10 cellular contexts compared by ENCODE assay signal in the genomic region with DNA sequence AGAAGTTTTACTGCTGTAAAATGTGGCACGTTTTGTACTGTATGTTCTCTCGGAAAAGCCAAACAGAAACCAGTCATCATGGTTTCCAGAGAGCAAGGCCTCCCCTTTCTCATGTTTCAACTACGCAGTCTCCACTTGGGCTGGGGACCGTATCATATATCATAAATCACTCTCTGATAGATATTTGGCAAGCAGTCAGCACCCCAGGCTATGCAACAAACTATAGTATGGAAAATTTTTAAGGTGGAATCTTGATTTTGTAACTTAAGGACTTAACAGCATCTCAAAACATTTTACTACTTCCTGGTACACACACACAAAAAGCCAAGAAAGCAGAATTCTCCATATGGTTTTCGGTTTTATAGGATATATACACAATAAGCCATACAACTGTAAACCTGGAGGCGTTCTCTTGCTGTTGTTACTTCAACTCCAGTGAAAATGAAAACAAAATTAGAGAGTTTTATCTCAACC.
DNase-seq lines count a peak whose midpoint lies in the region; ATAC-seq, FAIRE-seq and TF ChIP-seq lines count a peak whose summit lies in the region.
"Had no signal": no experiment of that assay in that cellular context is flagged by ENCODE, and none has a peak within 500 bp of the region (broad histone marks: within the 10 kb centered on the region; RNA-seq: fewer than 3 reads in every experiment).

No MANE protein-coding gene starts in this region.

- CTCF ChIA-PET in MCF 10A (lab: Yijun Ruan, JAX) (no interaction called here), mammary epithelial cell (lab: Charles Lee; ENCODE audit: low non-redundant PET) (interaction anchor here (0.5 kb wide), 1 partner anchor 171 kb away, joined by 8 read pairs; no protein-coding TSS in a partner anchor)

- H3K4me1 Mint-ChIP-seq in MCF 10A (ENCODE audit: insufficient read depth, unreplicated experiment) = peaks cover 20% of the 10 kb centered on the region

- H3K4me3 Mint-ChIP-seq in MCF 10A (ENCODE audit: unreplicated experiment) = no peak overlapping the region

- H3K27ac Mint-ChIP-seq in MCF 10A (ENCODE audit: low read depth, unreplicated experiment) = peak overlapping the region; percentile 80

- H3K36me3 ChIP-seq in mammary epithelial cell (ENCODE audit: insufficient read depth, low read length) = no peaks in the 10 kb centered on the region
- no peaks in the 10 kb centered on the region for H3K36me3 ChIP-seq in body of pancreas (replicated peaks in 1 of 2; ENCODE audit: insufficient read depth in 1 of 2, low read depth in 2 of 2)
- H3K36me3 ChIP-seq in vagina = no peaks in the 10 kb centered on the region
- H3K36me3 ChIP-seq: BLaER1 treated with 17β-estradiol and CSF1 and Interleukin-3, amounts not matched to agents 10 nM and 100 nM had no signal

- H3K4me3 ChIP-seq in mammary epithelial cell (replicated peaks in 1 of 3; ENCODE audit: insufficient read depth in 1 of 3, low read depth in 2 of 3, low read length in 3 of 3) (no peak overlapping the region), body of pancreas (no peak overlapping the region), vagina (peak overlapping the region in 1 of 2 donors; percentile 8)
- H3K4me3 ChIP-seq: BLaER1 treated with 17β-estradiol and CSF1 and Interleukin-3, amounts not matched to agents 10 nM and 100 nM had no signal

- H3K36me3 Mint-ChIP-seq in MCF 10A (ENCODE audit: insufficient read depth, unreplicated experiment) = no peaks in the 10 kb centered on the region

- peak; percentile 91 for DNase-seq in MCF 10A (ENCODE audit: unreplicated experiment)
- no peak for DNase-seq in mammary epithelial cell
- peak in 2 of 4 donors; percentile 23 to 54 for DNase-seq in body of pancreas
- peak; percentile 77 to 91 for DNase-seq in lung microvascular endothelial cell (ENCODE audit: low read depth in 2 of 2)
- DNase-seq in vagina (ENCODE audit: extremely low spot score in 2 of 2) = no peak
- no peak for DNase-seq in frontal cortex (ENCODE audit: low spot score in 2 of 2)
- no peak for DNase-seq in NCI-H2029 (lab: John Stamatoyannopoulos, UW)
- DNase-seq: small intestine had no signal

- in situ Hi-C loops in mammary epithelial cell (cut with MboI; ENCODE audit: low sequenced_read_pairs in 2 of 2) = no loop called here

- H3K27me3 ChIP-seq in mammary epithelial cell (ENCODE audit: insufficient read depth, low read length) (no peaks in the 10 kb centered on the region), body of pancreas (no peaks in the 10 kb centered on the region), vagina (no peaks in the 10 kb centered on the region)
- H3K27me3 ChIP-seq: BLaER1 treated with 17β-estradiol and CSF1 and Interleukin-3, amounts not matched to agents 10 nM and 100 nM had no signal

- BruUV-seq in MCF 10A (replicated peaks; lab: Mats Ljungman, UMichigan) (no TSS peak), mammary epithelial cell (replicated peaks; lab: Mats Ljungman, UMichigan) (no TSS peak)

- H3K9ac ChIP-seq in mammary epithelial cell (ENCODE audit: insufficient read depth, low read length) = no peak overlapping the region
- H3K9ac ChIP-seq: BLaER1 treated with 17β-estradiol and CSF1 and Interleukin-3, amounts not matched to agents 10 nM and 100 nM had no signal

- H3K27me3 Mint-ChIP-seq in MCF 10A (ENCODE audit: insufficient read depth, unreplicated experiment) = no peaks in the 10 kb centered on the region

- H2AFZ ChIP-seq in mammary epithelial cell (ENCODE audit: low read depth, low read length) = no peak overlapping the region

- no peak for FAIRE-seq in frontal cortex (lab: Jason Lieb, UNC)
- FAIRE-seq: small intestine had no signal

- H3K9me3 Mint-ChIP-seq in MCF 10A (ENCODE audit: unreplicated experiment) = no peaks in the 10 kb centered on the region

- no peaks in the 10 kb centered on the region for H3K79me2 ChIP-seq in mammary epithelial cell (ENCODE audit: insufficient read depth, low read length)

- ATAC-seq in body of pancreas = peak; percentile 50
- ATAC-seq in HG02852 (IDR thresholded peaks at IDR 0.05; ENCODE audit: unreplicated experiment) = no peak

- no peaks in the 10 kb centered on the region for H4K20me1 ChIP-seq in mammary epithelial cell (ENCODE audit: insufficient read depth, low read length)
- H4K20me1 ChIP-seq: BLaER1 treated with 17β-estradiol and CSF1 and Interleukin-3, amounts not matched to agents 10 nM and 100 nM had no signal

- H3K4me1 ChIP-seq in mammary epithelial cell (ENCODE audit: insufficient read depth, low read length) (no peaks in the 10 kb centered on the region), body of pancreas (peaks cover 17% of the 10 kb centered on the region), vagina (peaks cover 22% of the 10 kb centered on the region)

- H3K27ac ChIP-seq in mammary epithelial cell (ENCODE audit: insufficient read depth, low read depth, low read length) (no peak overlapping the region), body of pancreas (peak overlapping the region in 2 of 4 donors; percentile 28 to 70), vagina (peak overlapping the region; percentile 53)
- H3K27ac ChIP-seq: BLaER1 treated with 17β-estradiol and CSF1 and Interleukin-3, amounts not matched to agents 10 nM and 100 nM had no signal

- TF ChIP-seq POLR2A in body of pancreas (IDR thresholded peaks at IDR 0.05) = no peak
- no peak for TF ChIP-seq POLR2A in vagina (IDR thresholded peaks at IDR 0.05)

- TF ChIP-seq CTCF in MCF 10A (IDR thresholded peaks at IDR 0.05; ENCODE audit: unreplicated experiment) (no peak), mammary epithelial cell (conservative IDR thresholded peaks at IDR 0.05 in 1 of 2, IDR thresholded peaks at IDR 0.05 in 1 of 2; ENCODE audit: extremely low read depth in 1 of 2, insufficient read depth in 1 of 2, low read depth in 1 of 2, low read length in 2 of 2) (no peak), body of pancreas (IDR thresholded peaks at IDR 0.05) (no peak), vagina (IDR thresholded peaks at IDR 0.05) (no peak)

- dilution Hi-C loops in mammary epithelial cell (cut with HindIII; ENCODE audit: low sequenced_read_pairs) = no loop called here

- POLR2A ChIA-PET in MCF 10A (lab: Yijun Ruan, JAX) = interaction anchor here (0.8 kb wide), 1 partner anchor 10 kb away, joined by 3 read pairs; no protein-coding TSS in a partner anchor

- H3K4me2 ChIP-seq in mammary epithelial cell (ENCODE audit: insufficient read depth, low read depth, low read length) = no peak overlapping the region
- H3K4me2 ChIP-seq: BLaER1 treated with 17β-estradiol and CSF1 and Interleukin-3, amounts not matched to agents 10 nM and 100 nM had no signal

- 84% methylated on average over 6 of the region's 6 CpGs for WGBS in mammary epithelial cell (ENCODE audit: low coverage, missing lambda C conversion rate)
- WGBS in body of pancreas, 2 donors = 25 to 39% methylated on average over 6 of the region's 6 CpGs

- intact Hi-C loops in MCF 10A (cut with micrococcal nuclease) (no loop called here), mammary epithelial cell (cut with micrococcal nuclease) (no loop called here), body of pancreas (cut with DNase I) (no loop called here), vagina (cut with DNase I) (no loop called here)

- H3K9me3 ChIP-seq in mammary epithelial cell (replicated peaks; ENCODE audit: insufficient read depth, low read length) = no peaks in the 10 kb centered on the region
- no peaks in the 10 kb centered on the region for H3K9me3 ChIP-seq in body of pancreas
- H3K9me3 ChIP-seq in vagina = no peaks in the 10 kb centered on the region
- H3K9me3 ChIP-seq: BLaER1 treated with 17β-estradiol and CSF1 and Interleukin-3, amounts not matched to agents 10 nM and 100 nM had no signal

Comparison
In these comparisons a context has a peak if more than half of its experiments do, and no peak if none do; other contexts are left out.
1. DNase-seq: peak in MCF 10A (single experiment) and lung microvascular endothelial cell (2 of 2); none in mammary epithelial cell (single experiment), vagina (0 of 2), frontal cortex (0 of 2) and NCI-H2029 (single experiment).